Comparison of ENCODE assay signal across 29 cellular contexts in genomic region chr1:93467606-93468005, GRCh38.
"Had no signal": no experiment of that assay in that cellular context is flagged by ENCODE, and none has a peak within 500 bp of the region (broad histone marks: within the 10 kb centered on the region; RNA-seq: fewer than 3 reads in every experiment).

No MANE protein-coding gene starts in this region.

- H3K4me1 Mint-ChIP-seq: activated CD8-positive, alpha-beta memory T cell treated with anti-CD3 and anti-CD28 coated beads, Interleukin-2, amount 10 ng/mL, durations not matched to agents 7 days and 5 days; activated naive CD4-positive, alpha-beta T cell treated with anti-CD3 and anti-CD28 coated beads, Interleukin-2, amount 50 U/mL, for 24 hours; activated naive CD8-positive, alpha-beta T cell treated with anti-CD3 and anti-CD28 coated beads, Interleukin-2, amount 10 ng/mL, durations not matched to agents 7 days and 5 days had no signal

- H3K27ac Mint-ChIP-seq: activated CD4-positive, alpha-beta memory T cell treated with anti-CD3 and anti-CD28 coated beads for 36 hours; activated CD8-positive, alpha-beta memory T cell treated with anti-CD3 and anti-CD28 coated beads, Interleukin-2, amount 10 ng/mL, durations not matched to agents 7 days and 5 days; activated CD8-positive, alpha-beta T cell treated with anti-CD3 and anti-CD28 coated beads, Interleukin-2, amount 10 ng/mL, durations not matched to agents 7 days and 5 days; activated naive CD4-positive, alpha-beta T cell treated with anti-CD3 and anti-CD28 coated beads for 36 hours; activated naive CD4-positive, alpha-beta T cell treated with anti-CD3 and anti-CD28 coated beads, Interleukin-2, amount 50 U/mL, for 24 hours; activated naive CD8-positive, alpha-beta T cell treated with anti-CD3 and anti-CD28 coated beads, Interleukin-2, amount 10 ng/mL, durations not matched to agents 7 days and 5 days; activated T-helper 1 cell treated with anti-CD3 and anti-CD28 coated beads, Interleukin-12 subunit alpha, Interleukin-12 subunit beta, Interleukin-2, Interleukin-4 antibody, amounts not matched to agents 30 ng/mL and 10 ng/mL and 1 ng/mL, durations not matched to agents 14 hours and 24 hours and 36 hours; activated T-helper 2 cell treated with anti-CD3 and anti-CD28 coated beads, Interferon-gamma antibody, Interleukin-2, Interleukin-4, amounts not matched to agents 10 μg/mL and 5 μg/mL and 100 μg/mL, durations not matched to agents 14 hours and 24 hours and 36 hours; brain; dendritic cell treated with granulocyte-macrophage colony-stimulating factor and Interleukin-4, amounts not matched to agents 40 ng/mL and 50 ng/mL, for 4 days; endodermal cell had no signal

- H3K9me3 ChIP-seq: ascending aorta had no signal

- H3K36me3 ChIP-seq: ascending aorta, breast epithelium, cardiac muscle cell had no signal

- H3K27ac ChIP-seq: ascending aorta, breast epithelium, cardiac muscle cell, coronary artery, dorsolateral prefrontal cortex had no signal

- H3K27me3 ChIP-seq: ascending aorta, breast epithelium, dorsolateral prefrontal cortex had no signal

- H3K36me3 Mint-ChIP-seq: activated CD4-positive, alpha-beta memory T cell treated with anti-CD3 and anti-CD28 coated beads for 36 hours; activated CD8-positive, alpha-beta memory T cell treated with anti-CD3 and anti-CD28 coated beads, Interleukin-2, amount 10 ng/mL, durations not matched to agents 7 days and 5 days; activated naive CD4-positive, alpha-beta T cell treated with anti-CD3 and anti-CD28 coated beads, Interleukin-2, amount 50 U/mL, for 24 hours; activated naive CD8-positive, alpha-beta T cell treated with anti-CD3 and anti-CD28 coated beads, Interleukin-2, amount 10 ng/mL, durations not matched to agents 7 days and 5 days had no signal

- ATAC-seq: activated CD8-positive, alpha-beta memory T cell treated with anti-CD3 and anti-CD28 coated beads, Interleukin-2, amount 10 ng/mL, durations not matched to agents 7 days and 5 days; activated CD8-positive, alpha-beta T cell treated with anti-CD3 and anti-CD28 coated beads, Interleukin-2, amount 10 ng/mL, durations not matched to agents 7 days and 5 days; esophagus mucosa had no signal

- H3K4me3 ChIP-seq: ascending aorta, breast epithelium, cardiac muscle cell, coronary artery, dorsolateral prefrontal cortex had no signal

- H3K27me3 Mint-ChIP-seq: activated CD4-positive, alpha-beta memory T cell treated with anti-CD3 and anti-CD28 coated beads for 36 hours; brain; dendritic cell treated with granulocyte-macrophage colony-stimulating factor and Interleukin-4, amounts not matched to agents 40 ng/mL and 50 ng/mL, for 4 days had no signal

- H3K4me1 ChIP-seq: ascending aorta, breast epithelium had no signal

- DNase-seq: activated CD4-positive, alpha-beta memory T cell treated with anti-CD3 and anti-CD28 coated beads for 36 hours; activated CD4-positive, alpha-beta T cell treated with anti-CD3 and anti-CD28 coated beads for 1 hour; activated CD4-positive, alpha-beta T cell treated with anti-CD3 and anti-CD28 coated beads for 4 hours; activated CD8-positive, alpha-beta memory T cell treated with anti-CD3 and anti-CD28 coated beads, Interleukin-2, amount 10 ng/mL, durations not matched to agents 7 days and 5 days; activated CD8-positive, alpha-beta memory T cell treated with anti-CD3 and anti-CD28 coated beads, Interleukin-2, amount 50 U/mL, for 4 hours; activated CD8-positive, alpha-beta T cell treated with anti-CD3 and anti-CD28 coated beads, Interleukin-2, amount 10 ng/mL, durations not matched to agents 7 days and 5 days; activated effector memory CD4-positive, alpha-beta T cell treated with anti-CD3 and anti-CD28 coated beads, Interleukin-2, amount 50 U/mL, for 16 hours; activated naive CD4-positive, alpha-beta T cell treated with anti-CD3 and anti-CD28 coated beads for 36 hours; activated naive CD8-positive, alpha-beta T cell treated with anti-CD3 and anti-CD28 coated beads, Interleukin-2, amount 10 ng/mL, durations not matched to agents 7 days and 5 days; activated T-cell treated with anti-CD3 and anti-CD28 coated beads, Interleukin-2, amount 50 U/mL, for 1 hour; activated T-cell treated with anti-CD3 and anti-CD28 coated beads, Interleukin-2, amount 50 U/mL, for 48 hours; central memory CD4-positive, alpha-beta T cell; cerebellar nuclear complex; dorsolateral prefrontal cortex; effector memory CD4-positive, alpha-beta T cell; endodermal cell; foreskin fibroblast; head of caudate nucleus; T-helper 2 cell had no signal

- H3K4me3 Mint-ChIP-seq: activated CD4-positive, alpha-beta memory T cell treated with anti-CD3 and anti-CD28 coated beads for 36 hours; activated CD8-positive, alpha-beta memory T cell treated with anti-CD3 and anti-CD28 coated beads, Interleukin-2, amount 10 ng/mL, durations not matched to agents 7 days and 5 days; activated CD8-positive, alpha-beta T cell treated with anti-CD3 and anti-CD28 coated beads, Interleukin-2, amount 10 ng/mL, durations not matched to agents 7 days and 5 days; activated naive CD4-positive, alpha-beta T cell treated with anti-CD3 and anti-CD28 coated beads for 36 hours; activated naive CD4-positive, alpha-beta T cell treated with anti-CD3 and anti-CD28 coated beads, Interleukin-2, amount 50 U/mL, for 24 hours; activated naive CD8-positive, alpha-beta T cell treated with anti-CD3 and anti-CD28 coated beads, Interleukin-2, amount 10 ng/mL, durations not matched to agents 7 days and 5 days; activated T-helper 1 cell treated with anti-CD3 and anti-CD28 coated beads, Interleukin-12 subunit alpha, Interleukin-12 subunit beta, Interleukin-2, Interleukin-4 antibody, amounts not matched to agents 30 ng/mL and 10 ng/mL and 1 ng/mL, durations not matched to agents 14 hours and 24 hours and 36 hours; brain; dendritic cell treated with granulocyte-macrophage colony-stimulating factor and Interleukin-4, amounts not matched to agents 40 ng/mL and 50 ng/mL, for 4 days; endodermal cell had no signal
